Comparison of ENCODE assay signal across 22 cellular contexts in the genomic region with DNA sequence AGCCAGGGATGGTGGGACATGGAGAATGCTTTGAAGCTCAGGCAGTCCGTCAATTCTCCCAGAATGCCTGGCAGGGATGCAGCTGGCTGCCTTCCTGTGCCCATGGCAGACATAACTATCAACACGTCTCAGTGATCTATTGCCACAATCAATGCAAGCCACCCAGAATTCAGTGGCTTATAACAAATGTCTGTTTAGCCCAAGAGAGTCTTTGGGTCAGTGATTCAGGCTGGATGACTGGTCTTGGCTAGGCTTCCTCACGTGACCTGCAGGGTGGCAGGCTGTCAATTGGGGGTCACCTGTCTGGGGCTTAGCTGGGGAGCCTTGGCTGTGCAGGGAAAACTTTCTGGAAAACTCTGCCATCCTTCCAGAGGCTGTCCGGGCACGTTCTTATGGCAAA.
"Had no signal": no experiment of that assay in that cellular context is flagged by ENCODE, and none has a peak within 500 bp of the region (broad histone marks: within the 10 kb centered on the region; RNA-seq: fewer than 3 reads in every experiment).

No MANE protein-coding gene starts in this region.

- H3K27ac ChIP-seq: breast epithelium, Peyer's patch, RWPE1 had no signal

- H3K4me1 ChIP-seq: breast epithelium, Peyer's patch had no signal

- H3K9me3 Mint-ChIP-seq: activated CD4-positive, alpha-beta memory T cell treated with anti-CD3 and anti-CD28 coated beads for 36 hours had no signal

- DNase-seq: activated B cell treated with CpG ODN at 0.5 μM for 24 hours; activated CD4-positive, alpha-beta memory T cell treated with anti-CD3 and anti-CD28 coated beads for 36 hours; activated CD4-positive, alpha-beta T cell treated with anti-CD3 and anti-CD28 coated beads for 1 hour; activated CD4-positive, alpha-beta T cell treated with anti-CD3 and anti-CD28 coated beads, Interleukin-2, amount 10 ng/mL, durations not matched to agents 7 days and 5 days; activated CD8-positive, alpha-beta memory T cell treated with anti-CD3 and anti-CD28 coated beads for 24 hours; activated effector memory CD4-positive, alpha-beta T cell treated with anti-CD3 and anti-CD28 coated beads, Interleukin-2, amount 50 U/mL, for 16 hours; activated naive CD4-positive, alpha-beta T cell treated with anti-CD3 and anti-CD28 coated beads for 36 hours; activated naive CD8-positive, alpha-beta T cell treated with anti-CD3 and anti-CD28 coated beads for 36 hours; activated T-cell treated with anti-CD3 and anti-CD28 coated beads, Interleukin-2, amount 50 U/mL, for 4 hours; KG1; NCI-H1048; NCI-H146; NCI-H187 treated with DMSO at 0.1 percent for 48 hours; NCI-H2081 treated with DMSO at 0.1 percent for 48 hours; NCI-H446; NCI-H524; Peyer's patch; SHP77 treated with DMSO at 0.1 percent for 48 hours; T-helper 17 cell; T-helper 9 cell had no signal

- H3K27me3 Mint-ChIP-seq: activated B cell treated with CpG ODN at 0.5 μM for 24 hours; activated CD4-positive, alpha-beta memory T cell treated with anti-CD3 and anti-CD28 coated beads for 36 hours; activated CD4-positive, alpha-beta T cell treated with anti-CD3 and anti-CD28 coated beads, Interleukin-2, amount 10 ng/mL, durations not matched to agents 7 days and 5 days; activated naive CD8-positive, alpha-beta T cell treated with anti-CD3 and anti-CD28 coated beads for 36 hours; T-helper 17 cell had no signal

- H3K4me3 ChIP-seq: breast epithelium, Peyer's patch had no signal

- ATAC-seq: activated T-cell treated with anti-CD3 and anti-CD28 coated beads, Interleukin-2, amount 50 U/mL, for 4 hours; T-helper 17 cell had no signal

- H3K4me1 Mint-ChIP-seq: activated B cell treated with CpG ODN at 0.5 μM for 24 hours; activated CD4-positive, alpha-beta T cell treated with anti-CD3 and anti-CD28 coated beads, Interleukin-2, amount 10 ng/mL, durations not matched to agents 7 days and 5 days; activated naive CD8-positive, alpha-beta T cell treated with anti-CD3 and anti-CD28 coated beads for 36 hours had no signal

- H3K27ac Mint-ChIP-seq: activated B cell treated with CpG ODN at 0.5 μM for 24 hours; activated CD4-positive, alpha-beta memory T cell treated with anti-CD3 and anti-CD28 coated beads for 36 hours; activated CD4-positive, alpha-beta T cell treated with anti-CD3 and anti-CD28 coated beads, Interleukin-2, amount 10 ng/mL, durations not matched to agents 7 days and 5 days; activated naive CD4-positive, alpha-beta T cell treated with anti-CD3 and anti-CD28 coated beads for 36 hours; activated naive CD8-positive, alpha-beta T cell treated with anti-CD3 and anti-CD28 coated beads for 36 hours; T-helper 17 cell had no signal

- H3K9me3 ChIP-seq: breast epithelium, Peyer's patch had no signal

- H3K27me3 ChIP-seq: breast epithelium, Peyer's patch had no signal

- H3K4me3 Mint-ChIP-seq: activated B cell treated with CpG ODN at 0.5 μM for 24 hours; activated CD4-positive, alpha-beta memory T cell treated with anti-CD3 and anti-CD28 coated beads for 36 hours; activated CD4-positive, alpha-beta T cell treated with anti-CD3 and anti-CD28 coated beads, Interleukin-2, amount 10 ng/mL, durations not matched to agents 7 days and 5 days; activated naive CD4-positive, alpha-beta T cell treated with anti-CD3 and anti-CD28 coated beads for 36 hours; activated naive CD8-positive, alpha-beta T cell treated with anti-CD3 and anti-CD28 coated beads for 36 hours; activated T-cell treated with anti-CD3 and anti-CD28 coated beads, Interleukin-2, amount 50 U/mL, for 4 hours; T-helper 17 cell had no signal

- H3K36me3 ChIP-seq: breast epithelium had no signal
